In the genomic region with DNA sequence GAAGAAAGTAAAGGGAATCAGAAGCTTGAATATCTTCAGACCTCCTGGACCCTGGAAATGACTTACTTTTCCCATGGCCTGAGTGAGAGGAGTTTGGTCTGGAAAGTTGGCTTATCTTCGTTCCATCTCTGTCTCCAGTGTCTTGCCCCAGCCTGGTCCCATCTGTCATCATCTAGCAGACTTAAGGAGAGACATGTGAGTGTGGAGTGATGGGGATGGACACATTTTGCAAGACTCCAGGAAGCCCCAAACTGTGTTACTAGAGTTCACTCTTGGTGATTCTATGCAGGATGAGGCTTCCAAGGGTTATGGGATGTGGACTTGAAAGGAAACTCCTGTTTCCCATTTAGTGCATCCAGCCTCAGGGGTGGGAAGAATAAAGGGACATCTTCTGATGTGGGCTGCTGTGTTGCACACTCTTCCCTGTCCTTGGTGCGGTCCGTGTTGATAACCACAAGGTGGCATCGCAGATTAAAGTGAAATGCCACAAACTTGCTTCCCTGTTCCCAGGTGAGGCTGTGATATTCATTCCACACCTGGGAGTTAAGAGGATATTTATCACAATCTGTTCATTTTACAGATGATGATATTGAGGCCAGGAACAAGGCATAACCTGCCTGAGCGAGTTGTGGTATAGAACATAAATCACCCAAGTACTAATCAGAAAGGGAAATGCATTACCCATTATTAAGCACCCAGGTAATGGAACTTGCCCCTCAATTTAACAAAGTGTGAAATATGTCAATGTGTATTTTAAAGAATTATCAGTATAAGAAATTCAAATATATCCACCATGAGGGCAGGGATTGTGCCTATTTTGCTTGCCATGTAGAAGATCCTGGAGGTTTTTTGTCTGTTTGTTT, we compare ENCODE assay signal across 1 cellular context.
TF ChIP-seq lines count a peak whose summit lies in the region.

No MANE protein-coding gene starts in this region.

TF ChIP-seq in H1, 55 proteins besides CTCF, POLR2A, EP300 and RAD21 (continued from another document):
- TF ChIP-seq CHD7 (IDR thresholded peaks at IDR 0.05; ENCODE audit: insufficient replicate concordance, low read length) = no peak
